Comparison of ENCODE assay signal across 11 cellular contexts in genomic region chr1:233293556-233294446, GRCh38. TPM values are rescaled to one million over a fixed set of nuclear protein-coding genes. Genes with fewer than 3 reads are reported as not detected.
DNase-seq lines count a peak whose midpoint lies in the region; TF ChIP-seq lines count a peak whose summit lies in the region.
"Had no signal": no experiment of that assay in that cellular context is flagged by ENCODE, and none has a peak within 500 bp of the region (broad histone marks: within the 10 kb centered on the region; RNA-seq: fewer than 3 reads in every experiment).

No MANE protein-coding gene starts in this region.

- TF ChIP-seq CTCF in MM.1S (IDR thresholded peaks at IDR 0.05; ENCODE audit: low read length) (no peak), choroid plexus epithelial cell (conservative IDR thresholded peaks at IDR 0.05; ENCODE audit: low read depth, low read length) (no peak), osteocyte (IDR thresholded peaks at IDR 0.05) (no peak), CD14-positive monocyte (IDR thresholded peaks at IDR 0.05) (no peak)

- intact Hi-C loops in CD14-positive monocyte (cut with micrococcal nuclease): no loop called here

- no peaks in the 10 kb centered on the region for H3K9me2 ChIP-seq in MM.1S (replicated peaks; ENCODE audit: insufficient read depth, low read length)

- peaks cover 12% of the 10 kb centered on the region for H3K4me1 ChIP-seq in MM.1S (ENCODE audit: low read length)

- H3K4me1 Mint-ChIP-seq in activated CD4-positive, alpha-beta T cell treated with anti-CD3 and anti-CD28 coated beads, Interleukin-2, amount 10 ng/mL, durations not matched to agents 7 days and 5 days: peaks cover 36% of the 10 kb centered on the region
- H3K4me1 Mint-ChIP-seq in osteocyte (ENCODE audit: unreplicated experiment) (peaks cover 26% of the 10 kb centered on the region), CD14-positive monocyte (peaks cover 42% of the 10 kb centered on the region)

- H3K79me2 ChIP-seq in MM.1S (ENCODE audit: low read length): peaks cover 39% of the 10 kb centered on the region

- H3K27ac ChIP-seq in MM.1S (ENCODE audit: low read length) (no peak overlapping the region), caudate nucleus (ENCODE audit: low read depth, low read length) (no peak overlapping the region)
- H3K27ac ChIP-seq: lower lobe of right lung had no signal

- CTCF ChIA-PET in activated CD4-positive, alpha-beta T cell treated with anti-CD3 and anti-CD28 coated beads, Interleukin-2, amount 10 ng/mL, durations not matched to agents 7 days and 5 days (lab: Charles Lee): no interaction called here

- peaks cover 24% of the 10 kb centered on the region for H3K36me3 Mint-ChIP-seq in activated CD4-positive, alpha-beta T cell treated with anti-CD3 and anti-CD28 coated beads, Interleukin-2, amount 10 ng/mL, durations not matched to agents 7 days and 5 days (ENCODE audit: low read depth)
- H3K36me3 Mint-ChIP-seq in osteocyte (ENCODE audit: unreplicated experiment) (no peaks in the 10 kb centered on the region), CD14-positive monocyte (peaks cover 0 to 4% of the 10 kb centered on the region in 2 donors)

- no peaks in the 10 kb centered on the region for H3K36me3 ChIP-seq in MM.1S (replicated peaks; ENCODE audit: insufficient read depth, low read length)
- H3K36me3 ChIP-seq: lower lobe of right lung had no signal

- 0 out of 2 replicates have a peak overlapping the region, but pooled peaks have one; percentile 93 for H3K4me2 ChIP-seq in MM.1S (ENCODE audit: low read depth, low read length)

- H3K27me3 Mint-ChIP-seq in activated CD4-positive, alpha-beta T cell treated with anti-CD3 and anti-CD28 coated beads, Interleukin-2, amount 10 ng/mL, durations not matched to agents 7 days and 5 days: no peaks in the 10 kb centered on the region
- H3K27me3 Mint-ChIP-seq in osteocyte (ENCODE audit: unreplicated experiment) (no peaks in the 10 kb centered on the region), CD14-positive monocyte (ENCODE audit: low read depth in 3 of 3) (peaks cover 2 to 8% (median 3%) of the 10 kb centered on the region in 3 donors)

- H3K9ac ChIP-seq in MM.1S (ENCODE audit: low read length): no peak overlapping the region

- H3K9me3 ChIP-seq in MM.1S (replicated peaks; ENCODE audit: insufficient read depth, low read length): no peaks in the 10 kb centered on the region
- H3K9me3 ChIP-seq: lower lobe of right lung had no signal

- no peaks in the 10 kb centered on the region for H3F3A ChIP-seq in MM.1S (ENCODE audit: insufficient read depth, low read length)

- no peak overlapping the region for H2AFZ ChIP-seq in MM.1S (ENCODE audit: low read length)

- H3K27me3 ChIP-seq in MM.1S (replicated peaks; ENCODE audit: insufficient read depth, low read length): no peaks in the 10 kb centered on the region

- peak overlapping the region; percentile 41 for H3K27ac Mint-ChIP-seq in activated CD4-positive, alpha-beta T cell treated with anti-CD3 and anti-CD28 coated beads, Interleukin-2, amount 10 ng/mL, durations not matched to agents 7 days and 5 days
- H3K27ac Mint-ChIP-seq in osteocyte (ENCODE audit: unreplicated experiment) (peak overlapping the region; percentile 12), CD14-positive monocyte (peak overlapping the region in 3 of 7 donors; percentile 22 to 55 (median 40))

- DNase-seq in activated CD4-positive, alpha-beta T cell treated with anti-CD3 and anti-CD28 coated beads, Interleukin-2, amount 10 ng/mL, durations not matched to agents 7 days and 5 days: no peak
- DNase-seq in activated CD4-positive, alpha-beta T cell treated with anti-CD3 and anti-CD28 coated beads, Interleukin-2, amount 50 U/mL, for 1 hour: no peak
- no peak for DNase-seq in MM.1S
- DNase-seq in choroid plexus epithelial cell (ENCODE audit: low read depth): peak; percentile 14
- DNase-seq in osteocyte (ENCODE audit: extremely low spot score, unreplicated experiment): no peak
- DNase-seq in CD14-positive monocyte (ENCODE audit: low spot score): no peak
- DNase-seq in caudate nucleus (lab: John Stamatoyannopoulos, UW): no peak
- DNase-seq in NCI-H2107 (lab: John Stamatoyannopoulos, UW): no peak
- DNase-seq: activated CD8-positive, alpha-beta memory T cell treated with anti-CD3 and anti-CD28 coated beads, Interleukin-2, amount 50 U/mL, for 48 hours; lower lobe of right lung; NCI-H2029 treated with DMSO at 0.1 percent for 48 hours had no signal

- no peaks in the 10 kb centered on the region for H4K20me1 ChIP-seq in MM.1S (ENCODE audit: insufficient read depth, low read length)

- POLR2A ChIA-PET in activated CD4-positive, alpha-beta T cell treated with anti-CD3 and anti-CD28 coated beads, Interleukin-2, amount 10 ng/mL, durations not matched to agents 7 days and 5 days (lab: Charles Lee): no interaction called here

- H3K4me3 Mint-ChIP-seq in activated CD4-positive, alpha-beta T cell treated with anti-CD3 and anti-CD28 coated beads, Interleukin-2, amount 10 ng/mL, durations not matched to agents 7 days and 5 days: peak overlapping the region; percentile 82
- H3K4me3 Mint-ChIP-seq in osteocyte (ENCODE audit: unreplicated experiment) (no peak overlapping the region), CD14-positive monocyte (no peak overlapping the region)

- H3K4me3 ChIP-seq in MM.1S (ENCODE audit: low read length) (no peak overlapping the region), choroid plexus epithelial cell (ENCODE audit: low read depth, low read length) (no peak overlapping the region)
- H3K4me3 ChIP-seq: lower lobe of right lung had no signal

- no peaks in the 10 kb centered on the region for H3K9me3 Mint-ChIP-seq in activated CD4-positive, alpha-beta T cell treated with anti-CD3 and anti-CD28 coated beads, Interleukin-2, amount 10 ng/mL, durations not matched to agents 7 days and 5 days
- H3K9me3 Mint-ChIP-seq in osteocyte (ENCODE audit: unreplicated experiment) (no peaks in the 10 kb centered on the region), CD14-positive monocyte (peaks cover 0 to 2% (median 0%) of the 10 kb centered on the region in 7 donors)

RNA-seq across cellular contexts. Expression of gene PCNX2, which starts 1.7 kb away (rescaled TPM):
- 10 to 100 TPM; 25.0 to 29.8 TPM for total RNA-seq in activated CD4-positive, alpha-beta T cell treated with anti-CD3 and anti-CD28 coated beads, Interleukin-2, amount 10 ng/mL, durations not matched to agents 7 days and 5 days
- total RNA-seq in osteocyte: 17.2 and 20.4 TPM in 2 replicates
- polyA plus RNA-seq in CD14-positive monocyte: under 1 TPM; 0.29 to 0.62 TPM

RNA-seq across cellular contexts. Expression of gene MAP3K21, which starts 33.7 kb away (rescaled TPM):
- under 1 TPM; 0.84 to 0.87 TPM for total RNA-seq in activated CD4-positive, alpha-beta T cell treated with anti-CD3 and anti-CD28 coated beads, Interleukin-2, amount 10 ng/mL, durations not matched to agents 7 days and 5 days
- total RNA-seq in osteocyte: 0.11 TPM in 1 of 2 replicates, not detected in the other
- under 1 TPM; 0.38 to 0.59 TPM for polyA plus RNA-seq in CD14-positive monocyte
